10 cellular contexts compared by ENCODE assay signal in genomic region chr4:113822555-113823290, GRCh38.
DNase-seq lines count a peak whose midpoint lies in the region; ATAC-seq and TF ChIP-seq lines count a peak whose summit lies in the region.
"Had no signal": no experiment of that assay in that cellular context is flagged by ENCODE, and none has a peak within 500 bp of the region (broad histone marks: within the 10 kb centered on the region; RNA-seq: fewer than 3 reads in every experiment).

No MANE protein-coding gene starts in this region.

- peaks cover 28% of the 10 kb centered on the region for H3K4me1 Mint-ChIP-seq in activated CD8-positive, alpha-beta memory T cell treated with anti-CD3 and anti-CD28 coated beads, Interleukin-2, amount 10 ng/mL, durations not matched to agents 7 days and 5 days
- H3K4me1 Mint-ChIP-seq in stimulated activated naive B cell treated with anti-CD40 and anti-IgM and Interleukin-4, amounts not matched to agents 10 μg/mL and 1 μg/mL and 100 μg/mL, for 72 hours, result peaks cover 25 to 41% of the 10 kb centered on the region in 2 donors

- RAD21 ChIA-PET in HCT116 (lab: Charles Lee; ENCODE audit: low non-redundant PET in 1 of 2, low total read pairs in 2 of 2, uncharacterized antibody in 2 of 2, unreplicated experiment in 2 of 2), result no interaction called here

- no peaks in the 10 kb centered on the region for H4K20me1 ChIP-seq in HCT116 (ENCODE audit: insufficient read depth)

- no TSS peak for BruUV-seq in HCT116 (replicated peaks; lab: Mats Ljungman, UMichigan)

- H3K36me3 ChIP-seq in HCT116 (ENCODE audit: control insufficient read depth in 1 of 2, insufficient read depth in 2 of 2, low read length in 2 of 2), result no peaks in the 10 kb centered on the region
- no peaks in the 10 kb centered on the region for H3K36me3 ChIP-seq in psoas muscle (ENCODE audit: insufficient read depth in 1 of 2, low read depth in 1 of 2)
- H3K36me3 ChIP-seq: neutrophil had no signal

- 33 to 35% (median 33%) methylated on average over 1 of the region's 1 CpG for WGBS in psoas muscle, 3 donors

- CTCF ChIA-PET in activated CD8-positive, alpha-beta memory T cell treated with anti-CD3 and anti-CD28 coated beads, Interleukin-2, amount 10 ng/mL, durations not matched to agents 7 days and 5 days (lab: Charles Lee), result no interaction called here
- CTCF ChIA-PET in HCT116 (lab: Charles Lee), result no interaction called here

- TF ChIP-seq RAD21 in HCT116 (IDR thresholded peaks at IDR 0.05; ENCODE audit: low read depth), result no peak

- no peaks in the 10 kb centered on the region for H3K9me3 Mint-ChIP-seq in activated CD8-positive, alpha-beta memory T cell treated with anti-CD3 and anti-CD28 coated beads, Interleukin-2, amount 10 ng/mL, durations not matched to agents 7 days and 5 days (ENCODE audit: low read depth)
- H3K9me3 Mint-ChIP-seq in stimulated activated naive B cell treated with anti-CD40 and anti-IgM and Interleukin-4, amounts not matched to agents 10 μg/mL and 1 μg/mL and 100 μg/mL, for 72 hours, result no peaks in the 10 kb centered on the region
- H3K9me3 Mint-ChIP-seq: dendritic cell treated with granulocyte-macrophage colony-stimulating factor and Interleukin-4, amounts not matched to agents 40 ng/mL and 50 ng/mL, for 4 days had no signal

- intact Hi-C loops in HCT116 (cut with micrococcal nuclease) (no loop called here), psoas muscle (cut with DNase I) (no loop called here)

- H3K4me1 ChIP-seq in HCT116 (ENCODE audit: control insufficient read depth in 1 of 2, insufficient read depth in 2 of 2, low read length in 2 of 2), result no peaks in the 10 kb centered on the region
- peaks cover 10% of the 10 kb centered on the region for H3K4me1 ChIP-seq in psoas muscle

- H3K27ac Mint-ChIP-seq in activated CD8-positive, alpha-beta memory T cell treated with anti-CD3 and anti-CD28 coated beads, Interleukin-2, amount 10 ng/mL, durations not matched to agents 7 days and 5 days, result no peak overlapping the region
- H3K27ac Mint-ChIP-seq in stimulated activated naive B cell treated with anti-CD40 and anti-IgM and Interleukin-4, amounts not matched to agents 10 μg/mL and 1 μg/mL and 100 μg/mL, for 72 hours, result no peak overlapping the region
- H3K27ac Mint-ChIP-seq: dendritic cell treated with granulocyte-macrophage colony-stimulating factor and Interleukin-4, amounts not matched to agents 40 ng/mL and 50 ng/mL, for 4 days had no signal

- no peaks in the 10 kb centered on the region for H3K9me3 ChIP-seq in HCT116 (ENCODE audit: control insufficient read depth in 1 of 2, insufficient read depth in 1 of 2, low read depth in 1 of 2, low read length in 2 of 2)
- H3K9me3 ChIP-seq in psoas muscle, result no peaks in the 10 kb centered on the region
- H3K9me3 ChIP-seq: neutrophil had no signal

- H3K36me3 Mint-ChIP-seq in activated CD8-positive, alpha-beta memory T cell treated with anti-CD3 and anti-CD28 coated beads, Interleukin-2, amount 10 ng/mL, durations not matched to agents 7 days and 5 days, result no peaks in the 10 kb centered on the region
- H3K36me3 Mint-ChIP-seq in stimulated activated naive B cell treated with anti-CD40 and anti-IgM and Interleukin-4, amounts not matched to agents 10 μg/mL and 1 μg/mL and 100 μg/mL, for 72 hours, result peaks cover 0 to 2% of the 10 kb centered on the region in 2 donors

- no peaks in the 10 kb centered on the region for H3K79me2 ChIP-seq in HCT116 (ENCODE audit: insufficient read depth, low read length)

- POLR2A ChIA-PET in HCT116 (lab: Charles Lee), result no interaction called here

- H3K4me3 ChIP-seq in HCT116 (replicated peaks in 1 of 2; ENCODE audit: low read depth in 1 of 2, low read length in 2 of 2) (no peak overlapping the region), psoas muscle (no peak overlapping the region)

- H3K27ac ChIP-seq in HCT116 (ENCODE audit: low read depth, low read length) (no peak overlapping the region), psoas muscle (no peak overlapping the region)
- H3K27ac ChIP-seq: neutrophil had no signal

- peak; percentile 55 for ATAC-seq in activated CD8-positive, alpha-beta memory T cell treated with anti-CD3 and anti-CD28 coated beads, Interleukin-2, amount 10 ng/mL, durations not matched to agents 7 days and 5 days
- ATAC-seq in HCT116, result no peak
- ATAC-seq in HG03457 (IDR thresholded peaks at IDR 0.05; ENCODE audit: unreplicated experiment), result peak; percentile 68
- ATAC-seq in stimulated activated naive B cell treated with anti-CD40 and anti-IgM and Interleukin-4, amounts not matched to agents 10 μg/mL and 1 μg/mL and 100 μg/mL, for 72 hours (replicated peaks), result peak; percentile 78 to 83
- ATAC-seq in psoas muscle, result no peak

- no peak overlapping the region for H3K9ac ChIP-seq in HCT116 (ENCODE audit: low read length)

- H3K9me2 ChIP-seq in HCT116 (ENCODE audit: insufficient read depth), result no peaks in the 10 kb centered on the region

- peak overlapping the region; percentile 17 for H2AFZ ChIP-seq in HCT116 (ENCODE audit: low read depth, low read length, poor library complexity, severe bottlenecking)

- no peak for DNase-seq in activated CD8-positive, alpha-beta memory T cell treated with anti-CD3 and anti-CD28 coated beads, Interleukin-2, amount 10 ng/mL, durations not matched to agents 7 days and 5 days
- no peak for DNase-seq in activated CD8-positive, alpha-beta memory T cell treated with anti-CD3 and anti-CD28 coated beads, Interleukin-2, amount 50 U/mL, for 48 hours
- DNase-seq in HCT116 (ENCODE audit: low read depth, low spot score), result no peak
- DNase-seq in stimulated activated naive B cell treated with anti-CD40 and anti-IgM and Interleukin-4, amounts not matched to agents 10 μg/mL and 1 μg/mL and 100 μg/mL, for 72 hours, result no peak
- no peak for DNase-seq in NCI-H774 (lab: John Stamatoyannopoulos, UW)
- DNase-seq in psoas muscle, result no peak
- DNase-seq in NCI-H1105 treated with DMSO at 0.1 percent for 48 hours (lab: John Stamatoyannopoulos, UW), result no peak

- H3K27me3 Mint-ChIP-seq in activated CD8-positive, alpha-beta memory T cell treated with anti-CD3 and anti-CD28 coated beads, Interleukin-2, amount 10 ng/mL, durations not matched to agents 7 days and 5 days, result no peaks in the 10 kb centered on the region
- H3K27me3 Mint-ChIP-seq in stimulated activated naive B cell treated with anti-CD40 and anti-IgM and Interleukin-4, amounts not matched to agents 10 μg/mL and 1 μg/mL and 100 μg/mL, for 72 hours, result peaks cover 0 to 11% of the 10 kb centered on the region in 2 donors
- H3K27me3 Mint-ChIP-seq: dendritic cell treated with granulocyte-macrophage colony-stimulating factor and Interleukin-4, amounts not matched to agents 40 ng/mL and 50 ng/mL, for 4 days had no signal

- no peak overlapping the region for H3K4me2 ChIP-seq in HCT116 (ENCODE audit: low read length)

- H3K27me3 ChIP-seq in HCT116 (ENCODE audit: insufficient read depth, low read length) (no peaks in the 10 kb centered on the region), psoas muscle (ENCODE audit: insufficient read depth in 3 of 3, low read length in 2 of 3) (no peaks in the 10 kb centered on the region)
- H3K27me3 ChIP-seq: neutrophil had no signal

- TF ChIP-seq CTCF in HCT116 (IDR thresholded peaks at IDR 0.05 in 2 of 3, conservative IDR thresholded peaks at IDR 0.05 in 1 of 3; ENCODE audit: borderline replicate concordance in 1 of 3, insufficient read depth in 1 of 3, low read depth in 2 of 3, low read length in 2 of 3), result no peak
- TF ChIP-seq CTCF in psoas muscle (IDR thresholded peaks at IDR 0.05), result no peak

- H3K4me3 Mint-ChIP-seq in activated CD8-positive, alpha-beta memory T cell treated with anti-CD3 and anti-CD28 coated beads, Interleukin-2, amount 10 ng/mL, durations not matched to agents 7 days and 5 days, result no peak overlapping the region
- peak overlapping the region; percentile 32 to 44 for H3K4me3 Mint-ChIP-seq in stimulated activated naive B cell treated with anti-CD40 and anti-IgM and Interleukin-4, amounts not matched to agents 10 μg/mL and 1 μg/mL and 100 μg/mL, for 72 hours
- H3K4me3 Mint-ChIP-seq: dendritic cell treated with granulocyte-macrophage colony-stimulating factor and Interleukin-4, amounts not matched to agents 40 ng/mL and 50 ng/mL, for 4 days had no signal

- TF ChIP-seq POLR2A in HCT116 (IDR thresholded peaks at IDR 0.05; ENCODE audit: borderline replicate concordance, extremely low read depth, insufficient read depth, insufficient read length), result no peak

TF ChIP-seq in HCT116, 20 proteins besides CTCF, POLR2A, EP300 and RAD21:
- TF ChIP-seq, protein P1, sequence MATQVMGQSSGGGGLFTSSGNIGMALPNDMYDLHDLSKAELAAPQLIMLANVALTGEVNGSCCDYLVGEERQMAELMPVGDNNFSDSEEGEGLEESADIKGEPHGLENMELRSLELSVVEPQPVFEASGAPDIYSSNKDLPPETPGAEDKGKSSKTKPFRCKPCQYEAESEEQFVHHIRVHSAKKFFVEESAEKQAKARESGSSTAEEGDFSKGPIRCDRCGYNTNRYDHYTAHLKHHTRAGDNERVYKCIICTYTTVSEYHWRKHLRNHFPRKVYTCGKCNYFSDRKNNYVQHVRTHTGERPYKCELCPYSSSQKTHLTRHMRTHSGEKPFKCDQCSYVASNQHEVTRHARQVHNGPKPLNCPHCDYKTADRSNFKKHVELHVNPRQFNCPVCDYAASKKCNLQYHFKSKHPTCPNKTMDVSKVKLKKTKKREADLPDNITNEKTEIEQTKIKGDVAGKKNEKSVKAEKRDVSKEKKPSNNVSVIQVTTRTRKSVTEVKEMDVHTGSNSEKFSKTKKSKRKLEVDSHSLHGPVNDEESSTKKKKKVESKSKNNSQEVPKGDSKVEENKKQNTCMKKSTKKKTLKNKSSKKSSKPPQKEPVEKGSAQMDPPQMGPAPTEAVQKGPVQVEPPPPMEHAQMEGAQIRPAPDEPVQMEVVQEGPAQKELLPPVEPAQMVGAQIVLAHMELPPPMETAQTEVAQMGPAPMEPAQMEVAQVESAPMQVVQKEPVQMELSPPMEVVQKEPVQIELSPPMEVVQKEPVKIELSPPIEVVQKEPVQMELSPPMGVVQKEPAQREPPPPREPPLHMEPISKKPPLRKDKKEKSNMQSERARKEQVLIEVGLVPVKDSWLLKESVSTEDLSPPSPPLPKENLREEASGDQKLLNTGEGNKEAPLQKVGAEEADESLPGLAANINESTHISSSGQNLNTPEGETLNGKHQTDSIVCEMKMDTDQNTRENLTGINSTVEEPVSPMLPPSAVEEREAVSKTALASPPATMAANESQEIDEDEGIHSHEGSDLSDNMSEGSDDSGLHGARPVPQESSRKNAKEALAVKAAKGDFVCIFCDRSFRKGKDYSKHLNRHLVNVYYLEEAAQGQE (IDR thresholded peaks at IDR 0.05; ENCODE audit: low read depth), result no peak
- TF ChIP-seq CEBPB (IDR thresholded peaks at IDR 0.05; ENCODE audit: low read depth) (no peak), EZH2 (IDR thresholded peaks at IDR 0.05) (no peak), CBX3 (IDR thresholded peaks at IDR 0.05; ENCODE audit: low read depth) (no peak)

Comparison
In these comparisons a context has a peak if more than half of its experiments do, and no peak if none do; other contexts are left out.
1. ATAC-seq: peak in activated CD8-positive, alpha-beta memory T cell treated with anti-CD3 and anti-CD28 coated beads, Interleukin-2, amount 10 ng/mL, durations not matched to agents 7 days and 5 days (single experiment), HG03457 (single experiment) and stimulated activated naive B cell treated with anti-CD40 and anti-IgM and Interleukin-4, amounts not matched to agents 10 μg/mL and 1 μg/mL and 100 μg/mL, for 72 hours (2 of 2); none in HCT116 (single experiment) and psoas muscle (0 of 4).